In the genomic region with DNA sequence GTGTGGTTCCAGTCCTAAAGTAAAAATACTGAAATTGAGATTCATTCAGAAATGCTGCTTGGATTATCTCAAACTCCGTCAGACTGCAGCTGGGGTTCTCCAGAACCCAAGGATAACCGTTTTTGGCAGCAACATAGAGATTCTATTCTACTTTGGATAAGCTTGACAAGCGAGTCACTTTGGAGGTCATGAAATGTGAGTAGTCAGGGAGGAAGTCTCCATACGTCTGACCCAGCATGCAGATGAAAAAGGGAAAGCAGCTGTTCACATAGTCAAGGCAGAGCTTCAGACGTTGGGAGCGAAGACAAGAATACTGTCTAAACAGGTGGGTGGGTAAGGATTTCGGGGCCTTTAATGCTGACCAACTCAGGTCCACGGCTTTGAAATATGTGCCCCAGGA, we compare ENCODE assay signal across 20 cellular contexts.
A peak's percentile ranks its signal among the peaks of the same experiment; 100 is the strongest.
DNase-seq lines count a peak whose midpoint lies in the region; FAIRE-seq and TF ChIP-seq lines count a peak whose summit lies in the region.
"Had no signal": no experiment of that assay in that cellular context is flagged by ENCODE, and none has a peak within 500 bp of the region (broad histone marks: within the 10 kb centered on the region; RNA-seq: fewer than 3 reads in every experiment).

No MANE protein-coding gene starts in this region.

- FAIRE-seq in HTR-8/SVneo (lab: Jason Lieb, UNC), result no peak
- FAIRE-seq: H1 had no signal

- peaks cover 48% of the 10 kb centered on the region for H3K4me1 Mint-ChIP-seq in nephron
- H3K4me1 Mint-ChIP-seq: B cell had no signal

- DNase-seq in ELR (ENCODE audit: low read depth), result peak; percentile 21
- DNase-seq in NCI-H146 treated with DMSO at 0.1 percent for 48 hours (lab: John Stamatoyannopoulos, UW; ENCODE audit: unreplicated experiment), result peak; percentile 46
- DNase-seq in choroid plexus epithelial cell (ENCODE audit: low read depth), result peak; percentile 53
- DNase-seq in RPMI8226, result no peak
- no peak for DNase-seq in hippocampal formation (lab: John Stamatoyannopoulos, UW)
- no peak for DNase-seq in HTR-8/SVneo (ENCODE audit: insufficient read length, low spot score)
- DNase-seq in NK-92 treated with Interleukin-12 subunit alpha and Interleukin-12 subunit beta, amount 100 ng/mL, for 24 hours (lab: John Stamatoyannopoulos, UW), result no peak
- DNase-seq: ACHN; Calu3; CD4-positive, alpha-beta T cell; DMS79 treated with DMSO at 0.1 percent for 48 hours; Kasumi-1; NCI-H2029; NCI-H345; NCI-H526 treated with DMSO at 0.1 percent for 48 hours; Peyer's patch; SIG-M5 had no signal

- no peak overlapping the region for H3K4me3 ChIP-seq in choroid plexus epithelial cell (ENCODE audit: low read depth, low read length)
- H3K4me3 ChIP-seq: Peyer's patch had no signal

- H3K9me3 Mint-ChIP-seq in nephron, result peaks cover 22% of the 10 kb centered on the region

- no peaks in the 10 kb centered on the region for H3K27me3 Mint-ChIP-seq in nephron (ENCODE audit: low read depth)
- H3K27me3 Mint-ChIP-seq: CD4-positive, alpha-beta T cell had no signal

- H3K4me3 Mint-ChIP-seq in nephron, result peak overlapping the region in 1 of 3 experiments; percentile 21
- H3K4me3 Mint-ChIP-seq: B cell; CD4-positive, alpha-beta T cell had no signal

- peaks cover 5% of the 10 kb centered on the region for H3K36me3 Mint-ChIP-seq in nephron (ENCODE audit: low read depth)

- TF ChIP-seq CTCF in choroid plexus epithelial cell (conservative IDR thresholded peaks at IDR 0.05; ENCODE audit: low read depth, low read length), result no peak
- no peak for TF ChIP-seq CTCF in nephron (IDR thresholded peaks at IDR 0.05; ENCODE audit: unreplicated experiment in 3 of 3)

- peak overlapping the region; percentile 27 to 44 (median 37) for H3K27ac Mint-ChIP-seq in nephron
- H3K27ac Mint-ChIP-seq: B cell; CD4-positive, alpha-beta T cell had no signal

Comparison
In these comparisons a context has a peak if more than half of its experiments do, and no peak if none do; other contexts are left out.
1. DNase-seq: peak in ELR (single experiment), NCI-H146 treated with DMSO at 0.1 percent for 48 hours (single experiment) and choroid plexus epithelial cell (single experiment); none in RPMI8226 (single experiment), hippocampal formation (0 of 2), HTR-8/SVneo (single experiment) and NK-92 treated with Interleukin-12 subunit alpha and Interleukin-12 subunit beta, amount 100 ng/mL, for 24 hours (single experiment).